Comparison of ENCODE assay signal across 8 cellular contexts in genomic region chr6:152635949-152636674, GRCh38. TPM values are rescaled to one million over a fixed set of nuclear protein-coding genes. Genes with fewer than 3 reads are reported as not detected.
DNase-seq lines count a peak whose midpoint lies in the region; ATAC-seq and TF ChIP-seq lines count a peak whose summit lies in the region.

No MANE protein-coding gene starts in this region.

- H3K4me1 Mint-ChIP-seq in CD8-positive, alpha-beta memory T cell, result peaks cover 56 to 72% (median 65%) of the 10 kb centered on the region in 3 donors
- peaks cover 13 to 17% of the 10 kb centered on the region in 2 experiments; a peak in 3 of 4 replicates for H3K4me1 Mint-ChIP-seq in H9
- peaks cover 5% of the 10 kb centered on the region for H3K4me1 Mint-ChIP-seq in activated T-helper 17 cell treated with anti-CD3 and anti-CD28 coated beads, Interleukin-2, amount 50 U/mL, for 72 hours

- no peak overlapping the region for H2BK20ac ChIP-seq in H9 (ENCODE audit: low read depth, low read length, poor library complexity, severe bottlenecking)

- H3K23ac ChIP-seq in H9 (ENCODE audit: insufficient read length, low read depth, low read length), result no peak overlapping the region

- H4K91ac ChIP-seq in H9 (ENCODE audit: insufficient read length, low read depth, low read length), result no peak overlapping the region

- peak overlapping the region; percentile 95 to 99 (median 99) for H3K4me3 Mint-ChIP-seq in CD8-positive, alpha-beta memory T cell
- H3K4me3 Mint-ChIP-seq in H9, result peak overlapping the region; percentile 73 to 97
- H3K4me3 Mint-ChIP-seq in activated T-helper 17 cell treated with anti-CD3 and anti-CD28 coated beads, Interleukin-2, amount 50 U/mL, for 72 hours, result peak overlapping the region; percentile 40

- H3K79me1 ChIP-seq in H9 (ENCODE audit: insufficient read depth, low read depth, low read length, poor library complexity, severe bottlenecking), result no peaks in the 10 kb centered on the region

- TF ChIP-seq CTCF in H9 (conservative IDR thresholded peaks at IDR 0.05) (no peak), cardiac muscle cell (IDR thresholded peaks at IDR 0.05; ENCODE audit: low read depth, low read length) (no peak)

- peak overlapping the region; percentile 96 for H3K4me2 ChIP-seq in H9 (ENCODE audit: insufficient read depth, insufficient read length, low read length)

- H4K20me1 ChIP-seq in H9 (ENCODE audit: control insufficient read depth, insufficient read depth, insufficient read length), result no peaks in the 10 kb centered on the region

- H2BK15ac ChIP-seq in H9 (ENCODE audit: low read depth, low read length), result no peak overlapping the region

- H3K9me3 Mint-ChIP-seq in CD8-positive, alpha-beta memory T cell, result no peaks in the 10 kb centered on the region
- no peaks in the 10 kb centered on the region; a peak in 1 of 5 replicates for H3K9me3 Mint-ChIP-seq in H9
- no peaks in the 10 kb centered on the region for H3K9me3 Mint-ChIP-seq in activated T-helper 17 cell treated with anti-CD3 and anti-CD28 coated beads, Interleukin-2, amount 50 U/mL, for 72 hours

- H3K4ac ChIP-seq in H9 (ENCODE audit: low read depth, low read length), result no peak overlapping the region

- H3K27ac Mint-ChIP-seq in CD8-positive, alpha-beta memory T cell, result peak overlapping the region; percentile 93 to 99 (median 98)
- no peak overlapping the region; a peak in 1 of 7 replicates for H3K27ac Mint-ChIP-seq in H9
- no peak overlapping the region for H3K27ac Mint-ChIP-seq in activated T-helper 17 cell treated with anti-CD3 and anti-CD28 coated beads, Interleukin-2, amount 50 U/mL, for 72 hours

- peaks cover 0 to 6% (median 0%) of the 10 kb centered on the region in 3 donors for H3K36me3 Mint-ChIP-seq in CD8-positive, alpha-beta memory T cell
- peaks cover 0 to 3% (median 0%) of the 10 kb centered on the region in 3 experiments; a peak in 1 of 7 replicates for H3K36me3 Mint-ChIP-seq in H9 (ENCODE audit: insufficient read depth in 1 of 3, low read depth in 3 of 3)
- no peaks in the 10 kb centered on the region for H3K36me3 Mint-ChIP-seq in activated T-helper 17 cell treated with anti-CD3 and anti-CD28 coated beads, Interleukin-2, amount 50 U/mL, for 72 hours (ENCODE audit: low read depth)

- CTCF ChIA-PET in CD8-positive, alpha-beta memory T cell (lab: Charles Lee), result interaction anchor here (1.5 kb wide), 1 partner anchor 84 kb away, joined by 5 read pairs; no protein-coding TSS in a partner anchor

- peak overlapping the region; percentile 81 for H3K27ac ChIP-seq in CD8-positive, alpha-beta memory T cell (ENCODE audit: low read depth, low read length)
- no peak overlapping the region for H3K27ac ChIP-seq in H9 (ENCODE audit: insufficient read length, low read depth, low read length)
- no peak overlapping the region for H3K27ac ChIP-seq in cardiac muscle cell

- H2BK5ac ChIP-seq in H9 (ENCODE audit: insufficient read length, low read length), result no peak overlapping the region

- H4K5ac ChIP-seq in H9 (ENCODE audit: insufficient read length, low read depth, low read length), result no peak overlapping the region

- no peaks in the 10 kb centered on the region for H3K36me3 ChIP-seq in CD8-positive, alpha-beta memory T cell (ENCODE audit: insufficient read depth, low read length)
- no peaks in the 10 kb centered on the region for H3K36me3 ChIP-seq in cardiac muscle cell

- no peak overlapping the region for H2AFZ ChIP-seq in H9 (ENCODE audit: low read length)

- H3K56ac ChIP-seq in H9 (ENCODE audit: insufficient read length, low read depth, low read length), result no peak overlapping the region

- POLR2A ChIA-PET in CD8-positive, alpha-beta memory T cell (lab: Charles Lee), result no interaction called here

- ATAC-seq in activated T-helper 17 cell treated with anti-CD3 and anti-CD28 coated beads, Interleukin-2, amount 50 U/mL, for 72 hours (replicated peaks), result no peak

- no peak overlapping the region for H2BK120ac ChIP-seq in H9 (ENCODE audit: low read depth, low read length, poor library complexity, severe bottlenecking)

- no peak overlapping the region for H2BK12ac ChIP-seq in H9 (ENCODE audit: insufficient read length, low read depth, low read length)

- no peak overlapping the region for H2AK5ac ChIP-seq in H9 (ENCODE audit: insufficient read length, low read length)

- no peak overlapping the region for H4K8ac ChIP-seq in H9 (replicated peaks; ENCODE audit: insufficient read length, low read depth, low read length)

- H3K27me3 ChIP-seq in CD8-positive, alpha-beta memory T cell (ENCODE audit: insufficient read depth, low read length, poor library complexity, severe bottlenecking), result no peaks in the 10 kb centered on the region
- H3K27me3 ChIP-seq in H9 (ENCODE audit: insufficient read depth, low read length) (peaks cover 14% of the 10 kb centered on the region; the same call in 1 of the 2 replicates), cardiac muscle cell (peaks cover 45% of the 10 kb centered on the region)

- H3K79me2 ChIP-seq in H9 (ENCODE audit: insufficient read depth, low read length), result no peaks in the 10 kb centered on the region

- H3K9me3 ChIP-seq in CD8-positive, alpha-beta memory T cell (ENCODE audit: low read length), result no peaks in the 10 kb centered on the region
- H3K9me3 ChIP-seq in H9 (ENCODE audit: control insufficient read depth, low read depth, low read length), result no peaks in the 10 kb centered on the region
- H3K9me3 ChIP-seq in cardiac muscle cell (ENCODE audit: low read depth), result no peaks in the 10 kb centered on the region

- H3K4me1 ChIP-seq in CD8-positive, alpha-beta memory T cell (ENCODE audit: insufficient read depth, low read length), result peaks cover 5% of the 10 kb centered on the region
- no peaks in the 10 kb centered on the region; the same call in 1 of the 2 replicates for H3K4me1 ChIP-seq in H9 (ENCODE audit: insufficient read depth, low read length)
- H3K4me1 ChIP-seq in cardiac muscle cell (ENCODE audit: low read depth), result no peaks in the 10 kb centered on the region

- peak overlapping the region; percentile 60 for H3K4me3 ChIP-seq in CD8-positive, alpha-beta memory T cell (ENCODE audit: low read length)
- peak overlapping the region; percentile 51 for H3K4me3 ChIP-seq in cardiac muscle cell

- H3K23me2 ChIP-seq in H9 (ENCODE audit: insufficient read length, low read depth, low read length, poor library complexity, severe bottlenecking), result peaks cover 14% of the 10 kb centered on the region

- no CpG with 5 or more reads among the region's 27 CpGs for WGBS in H9 (ENCODE audit: extremely low coverage, insufficient read length, low lambda C conversion rate)

- peaks cover 4 to 19% of the 10 kb centered on the region in 2 donors for H3K27me3 Mint-ChIP-seq in CD8-positive, alpha-beta memory T cell
- H3K27me3 Mint-ChIP-seq in H9 (ENCODE audit: low read depth), result peaks cover 56% of the 10 kb centered on the region
- H3K27me3 Mint-ChIP-seq in activated T-helper 17 cell treated with anti-CD3 and anti-CD28 coated beads, Interleukin-2, amount 50 U/mL, for 72 hours, result peaks cover 34% of the 10 kb centered on the region

- H3K9ac ChIP-seq in H9 (ENCODE audit: extremely low read depth, insufficient read length, low read length), result no peak overlapping the region

- no peak overlapping the region for H3T11ph ChIP-seq in H9 (ENCODE audit: low read length)

- H3K18ac ChIP-seq in H9 (ENCODE audit: insufficient read length, low read depth, low read length), result no peak overlapping the region

- peak in 3 of 5 donors; percentile 13 to 59 (median 44) for DNase-seq in CD8-positive, alpha-beta memory T cell
- DNase-seq in H9 (peak; percentile 48), cardiac muscle cell (ENCODE audit: low read depth in 1 of 2, low spot score in 1 of 2) (peak; percentile 47 to 53), nucleus accumbens (lab: John Stamatoyannopoulos, UW) (peak in 47 of 56 donors; percentile 8 to 82 (median 54)), DMS153 treated with DMSO at 0.1 percent for 48 hours (lab: John Stamatoyannopoulos, UW; ENCODE audit: unreplicated experiment) (no peak)
- DNase-seq in activated effector memory CD4-positive, alpha-beta T cell treated with Interleukin-2 at 50 U/mL for 16 hours, result no peak
- no peak for DNase-seq in stimulated activated CD4-positive, alpha-beta T cell treated with anti-CD3 and anti-CD28 coated beads, Interleukin-1b, Interleukin-23, amount 100 ng/mL, for 48 hours

- no peak overlapping the region for H3K14ac ChIP-seq in H9 (ENCODE audit: insufficient read depth, low read length)

RNA-seq across cellular contexts. Expression of gene SYNE1, which starts 1.1 kb away (rescaled TPM):
- total RNA-seq in CD8-positive, alpha-beta memory T cell, result 10 to 100 TPM; 41.0 to 48.4 TPM
- 79.0 TPM for polyA plus RNA-seq in CD8-positive, alpha-beta memory T cell
- total RNA-seq in H9 (2021) (2.5 and 3.0 TPM in 2 replicates), cardiac muscle cell (42.2 and 83.9 TPM in 2 replicates)
- total RNA-seq in activated T-helper 17 cell treated with anti-CD3 and anti-CD28 coated beads, Interleukin-2, amount 50 U/mL, for 72 hours, result 10 to 100 TPM; 26.0 to 46.7 TPM
- 14.6 and 32.3 TPM in 2 replicates for polyA plus RNA-seq in cardiac muscle cell

Comparison
In these comparisons a context has a peak if more than half of its experiments do, and no peak if none do; other contexts are left out.
1. DNase-seq: peak in CD8-positive, alpha-beta memory T cell (3 of 5), H9 (single experiment), cardiac muscle cell (2 of 2) and nucleus accumbens (47 of 56); none in activated effector memory CD4-positive, alpha-beta T cell treated with Interleukin-2 at 50 U/mL for 16 hours (single experiment), DMS153 treated with DMSO at 0.1 percent for 48 hours (single experiment) and stimulated activated CD4-positive, alpha-beta T cell treated with anti-CD3 and anti-CD28 coated beads, Interleukin-1b, Interleukin-23, amount 100 ng/mL, for 48 hours (single experiment).
2. H3K27ac Mint-ChIP-seq: peak in CD8-positive, alpha-beta memory T cell (8 of 8); none in H9 (0 of 3) and activated T-helper 17 cell treated with anti-CD3 and anti-CD28 coated beads, Interleukin-2, amount 50 U/mL, for 72 hours (single experiment).
3. H3K4me3 Mint-ChIP-seq: peak in every context shown above with its lines; median percentile 99 in CD8-positive, alpha-beta memory T cell; 85 in H9; 40 in activated T-helper 17 cell treated with anti-CD3 and anti-CD28 coated beads, Interleukin-2, amount 50 U/mL, for 72 hours.